ENCODE assay signal across 1 cellular context in the genomic region with DNA sequence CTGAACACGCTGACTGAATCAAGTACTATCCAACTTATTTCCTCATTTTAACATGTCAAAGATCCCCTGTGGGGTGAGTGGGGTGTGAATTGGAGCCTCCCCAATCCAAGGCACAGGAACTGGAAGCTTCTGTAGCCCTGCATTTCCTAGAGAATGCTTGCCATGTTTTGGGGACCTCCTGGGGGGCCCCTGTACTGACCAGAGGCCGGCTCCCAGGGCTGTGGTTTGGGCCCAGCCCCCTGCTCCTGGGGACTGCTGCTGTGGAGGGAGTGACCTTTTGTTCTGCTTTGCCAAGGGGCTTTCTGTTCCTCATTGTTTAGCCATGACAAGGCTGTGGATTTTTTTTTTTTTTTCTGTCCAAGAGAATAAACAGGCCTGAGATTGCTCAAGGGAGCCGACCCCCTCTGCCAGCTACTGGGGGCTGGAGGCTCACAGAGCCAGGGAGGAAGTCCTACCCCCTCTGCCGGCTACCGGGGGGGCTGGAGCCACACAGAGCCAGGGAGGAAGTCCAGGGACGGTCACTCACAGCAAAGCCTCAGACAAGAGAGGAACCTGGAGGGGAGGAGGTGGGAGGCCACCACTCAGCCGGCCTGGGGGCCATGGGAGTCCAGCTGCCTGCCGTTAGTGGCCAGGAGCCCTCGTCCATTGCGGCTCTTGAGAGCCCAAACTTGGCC.
TF ChIP-seq lines count a peak whose summit lies in the region.

No MANE protein-coding gene starts in this region.

TF ChIP-seq in H1, 55 proteins besides CTCF, POLR2A, EP300 and RAD21 (continued from another document):
- TF ChIP-seq USF2 (IDR thresholded peaks at IDR 0.05; ENCODE audit: low read length): no peak
